9 cellular contexts compared by ENCODE assay signal in genomic region chr17:78802459-78802858, GRCh38.
"Had no signal": no experiment of that assay in that cellular context is flagged by ENCODE, and none has a peak within 500 bp of the region (broad histone marks: within the 10 kb centered on the region; RNA-seq: fewer than 3 reads in every experiment).

No MANE protein-coding gene starts in this region.

- H3K27ac Mint-ChIP-seq: brain had no signal

- H3K9me3 Mint-ChIP-seq: activated T-cell treated with anti-CD3 and anti-CD28 coated beads, Interleukin-2, amount 50 U/mL, for 4 hours; brain had no signal

- DNase-seq: activated CD4-positive, alpha-beta T cell treated with anti-CD3 and anti-CD28 coated beads for 1 hour; activated naive CD4-positive, alpha-beta T cell; activated T-cell treated with anti-CD3 and anti-CD28 coated beads, Interleukin-2, amount 50 U/mL, for 4 hours; amygdala; effector memory CD4-positive, alpha-beta T cell; right cardiac atrium; stimulated activated naive CD4-positive, alpha-beta T cell treated with Interleukin-2 at 50 U/mL for 16 hours; upper lobe of right lung had no signal

- H3K4me3 Mint-ChIP-seq: activated T-cell treated with anti-CD3 and anti-CD28 coated beads, Interleukin-2, amount 50 U/mL, for 4 hours; brain had no signal

- ATAC-seq: activated T-cell treated with anti-CD3 and anti-CD28 coated beads, Interleukin-2, amount 50 U/mL, for 4 hours; right cardiac atrium; upper lobe of right lung had no signal
